ENCODE assay signal across 1 cellular context in the genomic region with DNA sequence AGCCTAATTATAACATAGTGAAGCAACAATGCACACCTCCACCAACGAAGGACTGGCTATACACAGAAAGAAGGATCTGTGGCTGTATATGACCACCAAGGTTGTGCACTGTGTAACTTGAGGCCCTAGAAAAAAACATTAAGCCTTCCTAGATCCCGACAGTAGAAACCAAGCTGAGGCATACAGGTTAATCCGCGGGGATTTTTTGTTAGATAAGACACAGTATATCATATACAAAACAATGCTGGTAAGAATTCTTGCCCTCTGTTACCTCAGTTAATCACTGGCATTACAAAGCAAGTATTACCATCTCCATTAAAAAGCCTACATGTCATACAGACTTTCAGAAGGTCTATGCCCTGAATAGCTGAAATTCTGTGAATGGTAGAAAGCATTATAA.
TF ChIP-seq lines count a peak whose summit lies in the region.

No MANE protein-coding gene starts in this region.

TF ChIP-seq in H1, 55 proteins besides CTCF, POLR2A, EP300 and RAD21 (continued from another document):
- TF ChIP-seq, protein P1, sequence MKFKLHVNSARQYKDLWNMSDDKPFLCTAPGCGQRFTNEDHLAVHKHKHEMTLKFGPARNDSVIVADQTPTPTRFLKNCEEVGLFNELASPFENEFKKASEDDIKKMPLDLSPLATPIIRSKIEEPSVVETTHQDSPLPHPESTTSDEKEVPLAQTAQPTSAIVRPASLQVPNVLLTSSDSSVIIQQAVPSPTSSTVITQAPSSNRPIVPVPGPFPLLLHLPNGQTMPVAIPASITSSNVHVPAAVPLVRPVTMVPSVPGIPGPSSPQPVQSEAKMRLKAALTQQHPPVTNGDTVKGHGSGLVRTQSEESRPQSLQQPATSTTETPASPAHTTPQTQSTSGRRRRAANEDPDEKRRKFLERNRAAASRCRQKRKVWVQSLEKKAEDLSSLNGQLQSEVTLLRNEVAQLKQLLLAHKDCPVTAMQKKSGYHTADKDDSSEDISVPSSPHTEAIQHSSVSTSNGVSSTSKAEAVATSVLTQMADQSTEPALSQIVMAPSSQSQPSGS (IDR thresholded peaks at IDR 0.05; ENCODE audit: low read length) = no peak
- TF ChIP-seq CEBPB (IDR thresholded peaks at IDR 0.05; ENCODE audit: low read depth, low read length) = no peak
- TF ChIP-seq KDM1A (IDR thresholded peaks at IDR 0.05; ENCODE audit: borderline replicate concordance, low read length) = no peak
- no peak for TF ChIP-seq USF2 (IDR thresholded peaks at IDR 0.05; ENCODE audit: low read length)
- no peak for TF ChIP-seq BRCA1 (IDR thresholded peaks at IDR 0.05; ENCODE audit: low read depth, low read length)
- no peak for TF ChIP-seq RFX5 (IDR thresholded peaks at IDR 0.05; ENCODE audit: borderline replicate concordance, low read depth, low read length)
- no peak for TF ChIP-seq MAFK (IDR thresholded peaks at IDR 0.05; ENCODE audit: low read depth, low read length)
